12 cellular contexts compared by ENCODE assay signal in the genomic region with DNA sequence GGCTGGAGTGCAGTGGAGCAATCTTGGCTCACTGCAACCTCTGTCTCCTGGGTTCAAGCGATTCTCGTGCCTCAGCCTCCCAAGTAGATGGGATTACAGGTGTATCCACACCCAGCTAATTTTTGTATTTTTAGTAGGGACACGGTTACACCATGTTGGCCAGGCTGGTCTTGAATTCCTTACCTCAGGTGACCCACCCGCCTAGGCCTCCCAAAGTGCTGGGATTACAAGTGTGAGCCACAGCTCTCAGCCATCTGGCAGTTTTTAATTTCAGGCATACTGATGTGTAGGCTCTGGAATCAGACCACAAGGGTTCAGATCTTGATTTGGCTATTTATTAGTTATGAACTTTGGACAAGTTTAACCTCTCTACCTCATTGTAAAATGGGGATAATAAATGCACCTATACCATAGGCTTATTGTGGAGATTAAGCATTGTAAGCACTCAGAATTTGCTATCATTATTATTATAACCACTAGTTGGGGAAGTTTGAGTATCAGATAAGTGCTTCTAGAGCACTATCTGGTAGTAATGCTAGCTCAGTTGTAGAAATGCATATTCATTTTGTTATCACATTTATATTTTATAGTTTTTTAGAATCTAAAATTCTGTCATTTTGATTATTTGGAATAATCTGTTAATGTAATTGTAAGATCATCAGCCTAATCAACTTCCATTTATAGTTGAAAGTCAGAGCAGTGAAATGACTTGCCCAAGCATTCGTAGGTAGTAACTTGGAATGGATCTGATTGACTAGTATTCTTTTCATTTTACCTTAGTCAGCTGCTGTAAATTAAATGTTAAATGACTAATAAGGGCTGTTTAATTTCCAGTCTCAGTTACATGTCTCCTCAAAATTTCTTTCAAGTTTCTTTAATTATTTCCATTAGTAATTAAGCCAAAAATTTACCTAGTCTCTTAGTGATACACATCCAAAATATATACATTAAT. TPM values are rescaled to one million over a fixed set of nuclear protein-coding genes. Genes with fewer than 3 reads are reported as not detected.
DNase-seq lines count a peak whose midpoint lies in the region; ATAC-seq and TF ChIP-seq lines count a peak whose summit lies in the region.
"Had no signal": no experiment of that assay in that cellular context is flagged by ENCODE, and none has a peak within 500 bp of the region (broad histone marks: within the 10 kb centered on the region; RNA-seq: fewer than 3 reads in every experiment).

No MANE protein-coding gene starts in this region.

- ATAC-seq in Right ventricle myocardium inferior = peak; percentile 20
- ATAC-seq in GM18520 (IDR thresholded peaks at IDR 0.05; ENCODE audit: unreplicated experiment) = no peak
- ATAC-seq in HG03045 (IDR thresholded peaks at IDR 0.05; ENCODE audit: unreplicated experiment) = no peak

- H3K9me3 Mint-ChIP-seq in endodermal cell = no peaks in the 10 kb centered on the region
- no peaks in the 10 kb centered on the region for H3K9me3 Mint-ChIP-seq in type B pancreatic cell

- TF ChIP-seq CTCF in right atrium auricular region (IDR thresholded peaks at IDR 0.05) = no peak
- no peak for TF ChIP-seq CTCF in endodermal cell (conservative IDR thresholded peaks at IDR 0.05)
- TF ChIP-seq CTCF in type B pancreatic cell (conservative IDR thresholded peaks at IDR 0.05) = no peak

- H3K4me3 Mint-ChIP-seq in endodermal cell (no peak overlapping the region), type B pancreatic cell (no peak overlapping the region)

- H3K27ac ChIP-seq in right atrium auricular region = no peak overlapping the region
- H3K27ac ChIP-seq in endodermal cell (ENCODE audit: low read depth, low read length) = no peak overlapping the region
- H3K27ac ChIP-seq: pancreas had no signal

- WGBS in endodermal cell (ENCODE audit: insufficient coverage in 1 of 2, insufficient read length in 1 of 2), 2 experiments = 90 to 93% methylated on average over 4 to 5 of the region's 5 CpGs

- H3K4me3 ChIP-seq in right atrium auricular region (no peak overlapping the region), endodermal cell (ENCODE audit: low read length) (no peak overlapping the region)
- H3K4me3 ChIP-seq: pancreas had no signal

- H3K4me1 Mint-ChIP-seq in endodermal cell = peaks cover 23% of the 10 kb centered on the region
- H3K4me1 Mint-ChIP-seq in type B pancreatic cell (ENCODE audit: unreplicated experiment) = peaks cover 23% of the 10 kb centered on the region

- H3K36me3 Mint-ChIP-seq in endodermal cell (ENCODE audit: low read depth) = peaks cover 22% of the 10 kb centered on the region
- H3K36me3 Mint-ChIP-seq in type B pancreatic cell = peaks cover 8% of the 10 kb centered on the region

- peak overlapping the region; percentile 14 for H3K27ac Mint-ChIP-seq in endodermal cell
- peak overlapping the region; percentile 26 for H3K27ac Mint-ChIP-seq in type B pancreatic cell

- H3K4me1 ChIP-seq in right atrium auricular region (peaks cover 0 to 70% of the 10 kb centered on the region in 2 donors), endodermal cell (ENCODE audit: control insufficient read depth, insufficient read depth, low read length) (peaks cover 3% of the 10 kb centered on the region)

- H3K27me3 ChIP-seq in right atrium auricular region = no peaks in the 10 kb centered on the region
- H3K27me3 ChIP-seq in endodermal cell (ENCODE audit: control insufficient read depth, insufficient read depth, low read length, poor library complexity, severe bottlenecking) = no peaks in the 10 kb centered on the region
- H3K27me3 ChIP-seq: pancreas had no signal

- H3K9me3 ChIP-seq in right atrium auricular region (no peaks in the 10 kb centered on the region), endodermal cell (ENCODE audit: control insufficient read depth, low read length) (no peaks in the 10 kb centered on the region)
- H3K9me3 ChIP-seq: pancreas had no signal

- DNase-seq in Right ventricle myocardium inferior (ENCODE audit: missing footprints) (peak; percentile 63), right atrium auricular region (ENCODE audit: low spot score) (no peak), NCI-H69 (lab: John Stamatoyannopoulos, UW) (peak; percentile 75), endodermal cell (no peak), type B pancreatic cell (ENCODE audit: extremely low spot score, unreplicated experiment) (no peak), epidermal melanocyte (ENCODE audit: insufficient read length, low spot score) (no peak)
- DNase-seq: activated gamma-delta T cell; mesendoderm; pancreas; stimulated activated CD4-positive, alpha-beta T cell treated with anti-CD3 and anti-CD28 coated beads, Interleukin-15, amount 100 ng/mL, for 24 hours had no signal

- H3K9ac ChIP-seq in endodermal cell (ENCODE audit: extremely low read depth, low read length, poor library complexity, severe bottlenecking) = no peak overlapping the region

- H3K27me3 Mint-ChIP-seq in endodermal cell (ENCODE audit: insufficient read depth) (no peaks in the 10 kb centered on the region), type B pancreatic cell (no peaks in the 10 kb centered on the region)

- H3K36me3 ChIP-seq in right atrium auricular region = peaks cover 6% of the 10 kb centered on the region
- peaks cover 30% of the 10 kb centered on the region for H3K36me3 ChIP-seq in endodermal cell (ENCODE audit: control insufficient read depth, insufficient read depth, low read length)

- intact Hi-C loops in Right ventricle myocardium inferior (cut with DNase I) = no loop called here

RNA-seq across cellular contexts. Expression of a gene that starts 22.5 kb away (rescaled TPM):
- total RNA-seq in Right ventricle myocardium inferior (35.1 TPM), right atrium auricular region (10 to 100 TPM; 51.4 to 81.3 TPM), endodermal cell (10 to 100 TPM; 65.7 to 70.4 TPM), type B pancreatic cell (ENCODE audit: low replicate concordance) (63.0 and 75.6 TPM in 2 replicates)
- polyA plus RNA-seq in endodermal cell (2013, experiment 1 of 2) = 73.3 TPM
- polyA plus RNA-seq in endodermal cell (2013, experiment 2 of 2) = 71.3 TPM

Comparison
In these comparisons a context has a peak if more than half of its experiments do, and no peak if none do; other contexts are left out.
1. DNase-seq: peak in Right ventricle myocardium inferior (single experiment) and NCI-H69 (single experiment); none in right atrium auricular region (single experiment), endodermal cell (single experiment), type B pancreatic cell (single experiment) and epidermal melanocyte (single experiment).